Comparison of ENCODE assay signal across 7 cellular contexts in genomic region chr14:50859296-50859624, GRCh38.
DNase-seq lines count a peak whose midpoint lies in the region; ATAC-seq and TF ChIP-seq lines count a peak whose summit lies in the region.

No MANE protein-coding gene starts in this region.

- no peak for DNase-seq in NCI-H2227 (lab: John Stamatoyannopoulos, UW; ENCODE audit: unreplicated experiment)

- TF ChIP-seq CTCF in OCI-LY1 (IDR thresholded peaks at IDR 0.05; ENCODE audit: low read length), result no peak

- H3K9me3 ChIP-seq in OCI-LY1 (ENCODE audit: low read length) (no peaks in the 10 kb centered on the region), endocrine pancreas (ENCODE audit: control insufficient read depth, low read length) (no peaks in the 10 kb centered on the region)

- no peaks in the 10 kb centered on the region for H3K79me2 ChIP-seq in OCI-LY1 (ENCODE audit: insufficient read depth, low read length)

- H3F3A ChIP-seq in OCI-LY1 (ENCODE audit: insufficient read depth, low read length), result no peaks in the 10 kb centered on the region

- H3K27ac ChIP-seq in OCI-LY1 (ENCODE audit: low read depth, low read length, poor library complexity, severe bottlenecking), result peak overlapping the region; percentile 76
- peak overlapping the region in 14 of 21 experiments; percentile 41 to 84 (median 74) for H3K27ac ChIP-seq in skin epidermis

- H3K36me3 ChIP-seq in OCI-LY1 (ENCODE audit: insufficient read depth, low read length) (no peaks in the 10 kb centered on the region), endocrine pancreas (ENCODE audit: control insufficient read depth, insufficient read depth, low read length) (no peaks in the 10 kb centered on the region)

- H3K9me2 ChIP-seq in OCI-LY1 (ENCODE audit: low read depth, low read length), result no peaks in the 10 kb centered on the region

- peak; percentile 12 for ATAC-seq in GM18907 (IDR thresholded peaks at IDR 0.05; ENCODE audit: unreplicated experiment)
- no peak for ATAC-seq in HG02981 (IDR thresholded peaks at IDR 0.05; ENCODE audit: unreplicated experiment)
- ATAC-seq in GM21515 (IDR thresholded peaks at IDR 0.05; ENCODE audit: unreplicated experiment), result no peak

- no peaks in the 10 kb centered on the region for H4K20me1 ChIP-seq in OCI-LY1 (ENCODE audit: insufficient read depth, low read length)

- H3K4me3 ChIP-seq in OCI-LY1 (ENCODE audit: low read depth, low read length, poor library complexity, severe bottlenecking) (peak overlapping the region; percentile 62), endocrine pancreas (ENCODE audit: control insufficient read depth, insufficient read depth, low read length) (peak overlapping the region; percentile 89), skin epidermis (peak overlapping the region in 6 of 7 experiments; percentile 38 to 51 (median 46))

- peak overlapping the region; percentile 42; the same call in 1 of the 2 replicates for H2AFZ ChIP-seq in OCI-LY1 (ENCODE audit: low read length)

- H3K27me3 ChIP-seq in OCI-LY1 (ENCODE audit: insufficient read depth, low read length) (no peaks in the 10 kb centered on the region), endocrine pancreas (ENCODE audit: control insufficient read depth, insufficient read depth, low read length) (no peaks in the 10 kb centered on the region)

- H3K4me1 ChIP-seq in OCI-LY1 (ENCODE audit: insufficient read depth, low read length, severe bottlenecking) (peaks cover 45% of the 10 kb centered on the region), endocrine pancreas (ENCODE audit: control insufficient read depth, insufficient read depth, low read length) (no peaks in the 10 kb centered on the region)

- H3K9ac ChIP-seq in OCI-LY1 (ENCODE audit: low read length), result peak overlapping the region; percentile 77
- no peak overlapping the region for H3K9ac ChIP-seq in endocrine pancreas (ENCODE audit: control insufficient read depth, insufficient read depth, low read length)

- peak overlapping the region; percentile 94 for H3K4me2 ChIP-seq in OCI-LY1 (ENCODE audit: low read length)
